8 cellular contexts compared by ENCODE assay signal in the genomic region with DNA sequence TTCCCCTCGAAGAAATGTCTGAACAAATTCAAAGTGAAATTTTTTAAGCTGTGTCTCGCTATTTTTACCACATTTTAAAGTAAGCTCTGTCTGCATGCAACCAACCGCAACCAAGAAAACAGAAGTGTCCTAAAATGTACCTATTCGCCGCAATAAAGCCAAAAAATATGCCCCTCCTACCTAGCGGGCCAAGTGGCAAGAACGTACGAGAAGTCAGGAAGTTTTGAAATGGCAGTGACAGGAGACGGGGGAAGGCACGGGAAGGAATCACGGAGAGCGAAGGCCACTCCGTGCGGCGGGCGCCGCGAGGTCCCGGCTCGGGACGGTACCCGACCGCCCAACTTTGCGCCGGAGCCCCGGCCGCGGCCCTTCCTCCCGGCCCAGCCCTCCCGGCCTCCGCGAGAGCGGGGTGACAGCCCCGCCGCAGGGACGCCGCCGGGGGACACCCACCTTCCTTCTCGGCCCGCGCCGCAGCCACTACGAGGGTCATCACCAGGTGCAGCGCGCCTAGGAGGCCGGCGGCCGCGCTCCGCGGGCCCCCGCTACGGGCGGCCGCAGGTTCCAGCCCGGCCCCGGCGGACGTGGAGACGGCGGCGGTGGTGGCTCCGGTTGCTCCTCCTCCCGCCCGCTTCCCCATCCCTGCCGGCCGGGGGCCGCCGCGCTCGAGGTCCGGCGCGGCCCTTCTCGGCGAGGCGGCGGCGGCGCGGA. TPM values are rescaled to one million over a fixed set of nuclear protein-coding genes. Genes with fewer than 3 reads are reported as not detected.
DNase-seq lines count a peak whose midpoint lies in the region; ATAC-seq and TF ChIP-seq lines count a peak whose summit lies in the region.

No MANE protein-coding gene starts in this region.

- H3K4me1 ChIP-seq in DND-41 (ENCODE audit: insufficient read depth, low read length) (peaks cover 33% of the 10 kb centered on the region), HUES48 (ENCODE audit: control insufficient read depth, insufficient read depth, low read length) (peaks cover 18% of the 10 kb centered on the region)

- CTCF ChIA-PET in T-cell (lab: Charles Lee), result interaction anchor here in 1 of 2 donors (1.0 kb wide), 1 partner anchor 188 kb away, joined by 3 read pairs; no protein-coding TSS in a partner anchor

- peaks cover 53% of the 10 kb centered on the region for H3K79me2 ChIP-seq in DND-41 (ENCODE audit: insufficient read depth, low read length)

- H3K27ac Mint-ChIP-seq in T-cell, result peak overlapping the region; percentile 93 to 95

- no peak for TF ChIP-seq CTCF in DND-41 (IDR thresholded peaks at IDR 0.05; ENCODE audit: borderline replicate concordance, extremely low read depth, low read length, poor library complexity, severe bottlenecking)

- peak; percentile 36 for ATAC-seq in DND-41 (ENCODE audit: insufficient read depth, low read depth)
- peak; percentile 30 for ATAC-seq in GM21423 (IDR thresholded peaks at IDR 0.05; ENCODE audit: unreplicated experiment)
- ATAC-seq in T-cell (replicated peaks in 1 of 4), result peak; percentile 19 to 26 (median 22)

- peaks cover 8% of the 10 kb centered on the region; the same call in 1 of the 2 replicates for H4K20me1 ChIP-seq in DND-41 (ENCODE audit: insufficient read depth, low read length)

- H3K36me3 Mint-ChIP-seq in T-cell, result no peaks in the 10 kb centered on the region

- peak overlapping the region; percentile 98 for H2AFZ ChIP-seq in DND-41 (ENCODE audit: low read depth, low read length)

- POLR2A ChIA-PET in T-cell (lab: Charles Lee), result interaction anchor here in 1 of 2 donors (0.6 kb wide), 1 partner anchor 227 kb away, joined by 3 read pairs; no protein-coding TSS in a partner anchor

- H3K9ac ChIP-seq in DND-41 (ENCODE audit: low read depth, low read length), result peak overlapping the region; percentile 86
- H3K9ac ChIP-seq in HUES48 (ENCODE audit: low read depth, low read length), result peak overlapping the region; percentile 94

- H3K9me3 Mint-ChIP-seq in T-cell, result no peaks in the 10 kb centered on the region

- no peaks in the 10 kb centered on the region for H3K36me3 ChIP-seq in DND-41 (ENCODE audit: insufficient read depth, low read length)
- H3K36me3 ChIP-seq in HUES48 (ENCODE audit: control insufficient read depth, insufficient read depth, low read length), result no peaks in the 10 kb centered on the region

- H3K4me3 ChIP-seq in DND-41 (ENCODE audit: low read depth in 1 of 2, low read length in 2 of 2) (peak overlapping the region; percentile 55 to 97), HUES48 (ENCODE audit: low read depth, low read length) (peak overlapping the region; percentile 99), iPS-11a (ENCODE audit: low read depth, low read length) (peak overlapping the region; percentile 76), skin epidermis (peak overlapping the region; percentile 55 to 96 (median 90))

- DNase-seq in DND-41 (peak; percentile 59), T-cell (peak in 32 of 34 experiments; percentile 1 to 58 (median 24)), amniotic epithelial cell (ENCODE audit: low read depth) (peak; percentile 27), cortex of kidney (lab: John Stamatoyannopoulos, UW) (no peak)

- H3K27ac ChIP-seq in DND-41 (ENCODE audit: low read length) (peak overlapping the region; percentile 94), HUES48 (ENCODE audit: low read depth, low read length) (peak overlapping the region; percentile 97), skin epidermis (peak overlapping the region; percentile 85 to 99 (median 96))

- no peaks in the 10 kb centered on the region for H3K9me3 ChIP-seq in DND-41 (ENCODE audit: insufficient read depth, low read length, severe bottlenecking)
- H3K9me3 ChIP-seq in HUES48 (ENCODE audit: control insufficient read depth, insufficient read depth, low read length), result no peaks in the 10 kb centered on the region

- peaks cover 6% of the 10 kb centered on the region for H3K27me3 ChIP-seq in DND-41 (ENCODE audit: insufficient read depth, low read length, poor library complexity)
- H3K27me3 ChIP-seq in HUES48 (ENCODE audit: control insufficient read depth, insufficient read depth, low read length), result no peaks in the 10 kb centered on the region

- H3K27me3 Mint-ChIP-seq in T-cell, result no peaks in the 10 kb centered on the region

- peaks cover 43 to 47% (median 45%) of the 10 kb centered on the region in 3 donors for H3K4me1 Mint-ChIP-seq in T-cell

- peak overlapping the region; percentile 95 for H3K4me2 ChIP-seq in DND-41 (ENCODE audit: insufficient read depth, low read length)

- peak overlapping the region; percentile 92 to 98 (median 93) for H3K4me3 Mint-ChIP-seq in T-cell

RNA-seq across cellular contexts. Expression of a gene that starts 0.6 kb away (rescaled TPM):
- total RNA-seq in T-cell, result 10 to 100 TPM; 39.3 to 43.9 (median 41.1) TPM
